Comparison of ENCODE assay signal across 3 cellular contexts in the genomic region with DNA sequence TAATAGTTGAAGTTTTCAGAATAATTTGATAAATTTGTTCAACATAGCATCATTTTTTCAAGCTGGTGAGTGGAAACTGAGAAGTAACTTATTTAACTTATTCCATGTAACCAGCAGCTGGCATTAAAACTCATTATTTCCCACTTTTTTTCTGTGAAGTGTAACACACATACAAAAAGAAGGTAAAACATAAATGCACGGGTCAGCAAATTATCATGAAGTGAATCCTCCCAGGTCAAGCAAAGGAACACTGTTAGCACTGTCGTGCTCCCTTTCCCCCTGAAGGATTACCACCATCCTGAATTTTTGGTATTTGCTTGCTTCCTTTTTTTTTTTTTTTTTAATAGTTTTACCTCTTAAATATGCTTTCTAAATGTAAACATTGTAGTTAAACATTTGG.
TF ChIP-seq lines count a peak whose summit lies in the region.

No MANE protein-coding gene starts in this region.

TF ChIP-seq in A549, 52 proteins besides CTCF, POLR2A, EP300 and RAD21:
- TF ChIP-seq RCOR1 (IDR thresholded peaks at IDR 0.05; ENCODE audit: low read depth, low read length): no peak
- peak; percentile 96 for TF ChIP-seq MAFK (IDR thresholded peaks at IDR 0.05; ENCODE audit: partially characterized antibody)
- TF ChIP-seq, protein P1, sequence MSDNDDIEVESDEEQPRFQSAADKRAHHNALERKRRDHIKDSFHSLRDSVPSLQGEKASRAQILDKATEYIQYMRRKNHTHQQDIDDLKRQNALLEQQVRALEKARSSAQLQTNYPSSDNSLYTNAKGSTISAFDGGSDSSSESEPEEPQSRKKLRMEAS (IDR thresholded peaks at IDR 0.05): no peak

TF ChIP-seq in IMR-90, 13 proteins besides CTCF, POLR2A, EP300 and RAD21:
- TF ChIP-seq NFE2L2 (IDR thresholded peaks at IDR 0.05; ENCODE audit: low read depth, low read length) (no peak), MAFK (IDR thresholded peaks at IDR 0.05; ENCODE audit: low read depth, low read length) (peak; percentile 97)

TF ChIP-seq in H1, 55 proteins besides CTCF, POLR2A, EP300 and RAD21:
- TF ChIP-seq, protein P2, sequence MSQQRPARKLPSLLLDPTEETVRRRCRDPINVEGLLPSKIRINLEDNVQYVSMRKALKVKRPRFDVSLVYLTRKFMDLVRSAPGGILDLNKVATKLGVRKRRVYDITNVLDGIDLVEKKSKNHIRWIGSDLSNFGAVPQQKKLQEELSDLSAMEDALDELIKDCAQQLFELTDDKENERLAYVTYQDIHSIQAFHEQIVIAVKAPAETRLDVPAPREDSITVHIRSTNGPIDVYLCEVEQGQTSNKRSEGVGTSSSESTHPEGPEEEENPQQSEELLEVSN (IDR thresholded peaks at IDR 0.05): no peak
- TF ChIP-seq GABPA (IDR thresholded peaks at IDR 0.05; ENCODE audit: borderline replicate concordance, insufficient read depth, low read length) (no peak), TCF12 (IDR thresholded peaks at IDR 0.05; ENCODE audit: low read depth, low read length) (no peak), CHD1 (IDR thresholded peaks at IDR 0.05; ENCODE audit: low read depth, low read length) (no peak), MAFK (IDR thresholded peaks at IDR 0.05; ENCODE audit: low read depth, low read length) (peak; percentile 64; the same call in 1 of the 2 replicates)
- TF ChIP-seq, protein P1 (IDR thresholded peaks at IDR 0.05): no peak
